In genomic region chr5:39194466-39195136, GRCh38 we compare ENCODE assay signal across 8 cellular contexts. TPM values are rescaled to one million over a fixed set of nuclear protein-coding genes. Genes with fewer than 3 reads are reported as not detected.
DNase-seq lines count a peak whose midpoint lies in the region; ATAC-seq and TF ChIP-seq lines count a peak whose summit lies in the region.

No MANE protein-coding gene starts in this region.

- H3K9me3 Mint-ChIP-seq in activated CD8-positive, alpha-beta T cell treated with anti-CD3 and anti-CD28 coated beads, Interleukin-2, amount 10 ng/mL, durations not matched to agents 7 days and 5 days (ENCODE audit: insufficient read depth): no peaks in the 10 kb centered on the region
- no peaks in the 10 kb centered on the region for H3K9me3 Mint-ChIP-seq in chondrocyte (ENCODE audit: low read depth)

- H3K27me3 Mint-ChIP-seq in activated CD8-positive, alpha-beta T cell treated with anti-CD3 and anti-CD28 coated beads, Interleukin-2, amount 10 ng/mL, durations not matched to agents 7 days and 5 days (ENCODE audit: low read depth): no peaks in the 10 kb centered on the region
- peaks cover 11% of the 10 kb centered on the region for H3K27me3 Mint-ChIP-seq in chondrocyte (ENCODE audit: low read depth)

- H3K36me3 Mint-ChIP-seq in activated CD8-positive, alpha-beta T cell treated with anti-CD3 and anti-CD28 coated beads, Interleukin-2, amount 10 ng/mL, durations not matched to agents 7 days and 5 days (ENCODE audit: low read depth): peaks cover 51% of the 10 kb centered on the region
- no peaks in the 10 kb centered on the region for H3K36me3 Mint-ChIP-seq in chondrocyte (ENCODE audit: low read depth)

- peak; percentile 24 for ATAC-seq in activated CD8-positive, alpha-beta T cell treated with anti-CD3 and anti-CD28 coated beads, Interleukin-2, amount 10 ng/mL, durations not matched to agents 7 days and 5 days
- no peak for ATAC-seq in GM19324 (IDR thresholded peaks at IDR 0.05; ENCODE audit: low FRiP score, unreplicated experiment)

- peak overlapping the region; percentile 87 for H3K27ac Mint-ChIP-seq in activated CD8-positive, alpha-beta T cell treated with anti-CD3 and anti-CD28 coated beads, Interleukin-2, amount 10 ng/mL, durations not matched to agents 7 days and 5 days
- H3K27ac Mint-ChIP-seq in chondrocyte (ENCODE audit: unreplicated experiment): no peak overlapping the region

- H3K4me3 Mint-ChIP-seq in activated CD8-positive, alpha-beta T cell treated with anti-CD3 and anti-CD28 coated beads, Interleukin-2, amount 10 ng/mL, durations not matched to agents 7 days and 5 days: peak overlapping the region; percentile 79
- no peak overlapping the region for H3K4me3 Mint-ChIP-seq in chondrocyte (ENCODE audit: unreplicated experiment)

- TF ChIP-seq CTCF in chondrocyte (IDR thresholded peaks at IDR 0.05): no peak

- DNase-seq in AG20443 (ENCODE audit: low spot score) (peak; percentile 93), HuH-7 (ENCODE audit: low spot score) (peak; percentile 61), islet precursor cell (peak; percentile 86), chondrocyte (ENCODE audit: low spot score) (no peak), NCI-H2171 treated with DMSO at 0.1 percent for 48 hours (lab: John Stamatoyannopoulos, UW) (no peak), cerebellum (ENCODE audit: low spot score) (no peak)
- peak; percentile 45 for DNase-seq in activated CD8-positive, alpha-beta T cell treated with anti-CD3 and anti-CD28 coated beads, Interleukin-2, amount 10 ng/mL, durations not matched to agents 7 days and 5 days

- peaks cover 75% of the 10 kb centered on the region for H3K4me1 Mint-ChIP-seq in activated CD8-positive, alpha-beta T cell treated with anti-CD3 and anti-CD28 coated beads, Interleukin-2, amount 10 ng/mL, durations not matched to agents 7 days and 5 days (ENCODE audit: low read depth)
- H3K4me1 Mint-ChIP-seq in chondrocyte (ENCODE audit: low read depth): peaks cover 4% of the 10 kb centered on the region

- CTCF ChIA-PET in activated CD8-positive, alpha-beta T cell treated with anti-CD3 and anti-CD28 coated beads, Interleukin-2, amount 10 ng/mL, durations not matched to agents 7 days and 5 days (lab: Charles Lee): interaction anchor here (0.6 to 12.1 kb wide), 14 partner anchors 8 to 181 kb away, joined by 3 to 178 read pairs (median 6); no protein-coding TSS in a partner anchor

- POLR2A ChIA-PET in activated CD8-positive, alpha-beta T cell treated with anti-CD3 and anti-CD28 coated beads, Interleukin-2, amount 10 ng/mL, durations not matched to agents 7 days and 5 days (lab: Charles Lee): interaction anchor here (0.7 to 10.4 kb wide), 12 partner anchors 4 to 1468 kb away, joined by 3 to 101 read pairs (median 4); no protein-coding TSS in a partner anchor

RNA-seq across cellular contexts. Expression of gene FYB1, which starts 24.8 kb away (rescaled TPM):
- 100 to 1,000 TPM; 198 to 215 TPM for total RNA-seq in activated CD8-positive, alpha-beta T cell treated with anti-CD3 and anti-CD28 coated beads, Interleukin-2, amount 10 ng/mL, durations not matched to agents 7 days and 5 days
- total RNA-seq in chondrocyte (not detected in 3 replicates), cerebellum (1.9 TPM)

Comparison
In these comparisons a context has a peak if more than half of its experiments do, and no peak if none do; other contexts are left out.
1. DNase-seq: peak in AG20443 (single experiment), HuH-7 (single experiment), activated CD8-positive, alpha-beta T cell treated with anti-CD3 and anti-CD28 coated beads, Interleukin-2, amount 10 ng/mL, durations not matched to agents 7 days and 5 days (single experiment) and islet precursor cell (single experiment); none in chondrocyte (single experiment), NCI-H2171 treated with DMSO at 0.1 percent for 48 hours (single experiment) and cerebellum (single experiment).
2. RNA of gene FYB1, which starts 24.8 kb away (total RNA-seq): 198 to 215 TPM in activated CD8-positive, alpha-beta T cell treated with anti-CD3 and anti-CD28 coated beads, Interleukin-2, amount 10 ng/mL, durations not matched to agents 7 days and 5 days; 1.9 TPM in cerebellum (single experiment) and not detected in chondrocyte; every median in the first group is over 10 times any median in the second.